ENCODE assay signal across 11 cellular contexts in genomic region chr7:95476072-95476845, GRCh38. TPM values are rescaled to one million over a fixed set of nuclear protein-coding genes. Genes with fewer than 3 reads are reported as not detected.
DNase-seq lines count a peak whose midpoint lies in the region; TF ChIP-seq lines count a peak whose summit lies in the region.
"Had no signal": no experiment of that assay in that cellular context is flagged by ENCODE, and none has a peak within 500 bp of the region (broad histone marks: within the 10 kb centered on the region; RNA-seq: fewer than 3 reads in every experiment).

No MANE protein-coding gene starts in this region.

- peaks cover 37% of the 10 kb centered on the region for H3K4me1 Mint-ChIP-seq in chondrocyte (ENCODE audit: low read depth)
- peaks cover 88% of the 10 kb centered on the region for H3K4me1 Mint-ChIP-seq in nephron progenitor cell
- H3K4me1 Mint-ChIP-seq: CD14-positive monocyte; central memory CD8-positive, alpha-beta T cell had no signal

- H3K4me3 ChIP-seq in GM23248: no peak overlapping the region
- H3K4me3 ChIP-seq in H7 (ENCODE audit: insufficient read depth, low read depth, low read length): no peak overlapping the region

- H3K9ac ChIP-seq in GM23248: no peak overlapping the region

- H3K4me3 Mint-ChIP-seq in chondrocyte (ENCODE audit: unreplicated experiment) (peak overlapping the region; percentile 56), nephron progenitor cell (peak overlapping the region; percentile 44)
- H3K4me3 Mint-ChIP-seq: CD14-positive monocyte; central memory CD8-positive, alpha-beta T cell had no signal

- H3K9me3 Mint-ChIP-seq in chondrocyte (ENCODE audit: low read depth) (no peaks in the 10 kb centered on the region), nephron progenitor cell (no peaks in the 10 kb centered on the region)
- H3K9me3 Mint-ChIP-seq: CD14-positive monocyte; central memory CD8-positive, alpha-beta T cell had no signal

- H3K36me3 ChIP-seq in GM23248 (ENCODE audit: low read depth) (no peaks in the 10 kb centered on the region), H7 (replicated peaks; ENCODE audit: control insufficient read depth, insufficient read depth, low read length) (no peaks in the 10 kb centered on the region)

- no peaks in the 10 kb centered on the region; the same call in 1 of the 2 replicates for H3F3A ChIP-seq in GM23248 (ENCODE audit: insufficient read depth)

- no peak for DNase-seq in GM23248
- peak; percentile 55 for DNase-seq in NCI-H748 treated with DMSO at 0.1 percent for 48 hours (lab: John Stamatoyannopoulos, UW)
- DNase-seq in chondrocyte (ENCODE audit: low spot score): no peak
- peak; percentile 7 for DNase-seq in nephron progenitor cell
- DNase-seq in H7: no peak
- DNase-seq in NCI-H1048 (lab: John Stamatoyannopoulos, UW): no peak
- no peak for DNase-seq in substantia nigra (lab: John Stamatoyannopoulos, UW)
- no peak for DNase-seq in NCI-H2107 (lab: John Stamatoyannopoulos, UW)

- H3K79me2 ChIP-seq in GM23248 (ENCODE audit: insufficient read depth): no peaks in the 10 kb centered on the region

- H3K4me2 ChIP-seq in GM23248 (ENCODE audit: unreplicated experiment): no peak overlapping the region

- H3K27me3 Mint-ChIP-seq in chondrocyte (ENCODE audit: low read depth) (no peaks in the 10 kb centered on the region), nephron progenitor cell (ENCODE audit: low read depth, poor library complexity) (no peaks in the 10 kb centered on the region)
- H3K27me3 Mint-ChIP-seq: central memory CD8-positive, alpha-beta T cell had no signal

- no peak for TF ChIP-seq CTCF in chondrocyte (IDR thresholded peaks at IDR 0.05)
- TF ChIP-seq CTCF in nephron progenitor cell (IDR thresholded peaks at IDR 0.05): no peak

- peak overlapping the region; percentile 28; the same call in 1 of the 2 replicates for H2AFZ ChIP-seq in GM23248

- H3K9me3 ChIP-seq in GM23248 (ENCODE audit: low read depth): no peaks in the 10 kb centered on the region

- H3K36me3 Mint-ChIP-seq in chondrocyte (ENCODE audit: low read depth) (no peaks in the 10 kb centered on the region), nephron progenitor cell (ENCODE audit: low read depth) (no peaks in the 10 kb centered on the region)
- H3K36me3 Mint-ChIP-seq: CD14-positive monocyte had no signal

- in situ Hi-C loops in GM23248 (cut with MboI): loop anchor here (25.0 kb wide), 1 partner anchor 1014 kb away; no protein-coding TSS in a partner anchor

- H3K27ac ChIP-seq in GM23248 (no peak overlapping the region), substantia nigra (ENCODE audit: low read depth, low read length, poor library complexity, severe bottlenecking) (no peak overlapping the region)

- no peaks in the 10 kb centered on the region for H3K27me3 ChIP-seq in GM23248 (replicated peaks; ENCODE audit: insufficient read depth)
- no peaks in the 10 kb centered on the region for H3K27me3 ChIP-seq in H7 (ENCODE audit: control insufficient read depth, insufficient read depth, low read length)

- no peaks in the 10 kb centered on the region for H3K9me2 ChIP-seq in GM23248 (ENCODE audit: insufficient read depth)

- H3K27ac Mint-ChIP-seq in chondrocyte (ENCODE audit: unreplicated experiment): peak overlapping the region; percentile 87
- peak overlapping the region; percentile 97 for H3K27ac Mint-ChIP-seq in nephron progenitor cell
- H3K27ac Mint-ChIP-seq: CD14-positive monocyte had no signal

- WGBS in GM23248 (ENCODE audit: low coverage in 1 of 2, low lambda C conversion rate in 2 of 2, missing lambda C conversion rate in 2 of 2), 2 experiments: 69 to 73% methylated on average over 9 of the region's 9 CpGs

- no peaks in the 10 kb centered on the region for H4K20me1 ChIP-seq in GM23248 (ENCODE audit: insufficient read depth)

- no peaks in the 10 kb centered on the region for H3K4me1 ChIP-seq in GM23248 (ENCODE audit: insufficient read depth)

RNA-seq across cellular contexts. Expression of gene ASB4, which starts 9.5 kb away (rescaled TPM):
- not detected in 2 replicates for total RNA-seq in GM23248 (2014; rRNA removed; shearing (Covaris generic))
- polyA plus RNA-seq in GM23248 (2016; fragmentation: Nextera tagmentation; extraction: Ambion mirVana): not detected in 2 replicates
- not detected in 3 replicates for total RNA-seq in chondrocyte
- not detected in 2 replicates for total RNA-seq in H7 (2014; rRNA removed; shearing (Covaris generic))
- total RNA-seq: fibroblast of villous mesenchyme had no signal
- polyA plus RNA-seq: CD14-positive monocyte had no signal

RNA-seq across cellular contexts. Expression of gene PON2, which starts 41.4 kb away (rescaled TPM):
- total RNA-seq in GM23248 (2014; rRNA removed; shearing (Covaris generic)): 60.7 and 65.6 TPM in 2 replicates
- 89.1 and 99.7 TPM in 2 replicates for polyA plus RNA-seq in GM23248 (2016; fragmentation: Nextera tagmentation; extraction: Ambion mirVana)
- 91.6 to 94.2 TPM (median 92.1 TPM) in 3 replicates for total RNA-seq in chondrocyte
- 34.3 and 35.8 TPM in 2 replicates for total RNA-seq in H7 (2014; rRNA removed; shearing (Covaris generic))

Comparison
In these comparisons a context has a peak if more than half of its experiments do, and no peak if none do; other contexts are left out.
1. DNase-seq: peak in NCI-H748 treated with DMSO at 0.1 percent for 48 hours (single experiment) and nephron progenitor cell (single experiment); none in GM23248 (single experiment), chondrocyte (single experiment), H7 (single experiment), NCI-H1048 (single experiment), substantia nigra (0 of 49) and NCI-H2107 (single experiment).